In the genomic region with DNA sequence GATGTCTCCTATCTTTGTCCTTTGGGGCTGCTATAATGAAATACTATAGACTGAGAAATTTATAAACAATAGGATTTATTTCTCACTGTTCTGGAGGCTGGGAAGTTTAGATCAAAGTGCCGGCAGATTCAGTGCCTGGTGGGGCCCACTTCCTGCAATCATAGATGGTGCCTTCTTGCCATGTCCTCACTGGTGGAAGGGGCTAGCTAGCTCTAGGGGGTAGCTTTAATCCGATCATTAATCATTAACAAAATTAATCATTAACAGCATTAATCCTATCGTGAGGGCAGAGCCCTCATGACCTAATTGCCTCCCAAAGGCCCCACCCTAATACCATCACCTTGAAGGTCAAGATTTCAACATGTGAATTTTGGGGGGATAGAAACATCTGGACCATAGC, we compare ENCODE assay signal across 22 cellular contexts.
DNase-seq lines count a peak whose midpoint lies in the region; ATAC-seq and TF ChIP-seq lines count a peak whose summit lies in the region.
"Had no signal": no experiment of that assay in that cellular context is flagged by ENCODE, and none has a peak within 500 bp of the region (broad histone marks: within the 10 kb centered on the region; RNA-seq: fewer than 3 reads in every experiment).

No MANE protein-coding gene starts in this region.

- in situ Hi-C loops in Caki2 (cut with HindIII; ENCODE audit: low pct_unique_long_range_greater_than_20kb, low sequenced_read_pairs): no loop called here

- no peaks in the 10 kb centered on the region for H3K79me2 ChIP-seq in hepatocyte

- no peak for TF ChIP-seq CTCF in HEK293 (tag by site-specific recombination; IDR thresholded peaks at IDR 0.05)
- no peak for TF ChIP-seq CTCF in hepatocyte (IDR thresholded peaks at IDR 0.05; ENCODE audit: poor library complexity)
- no peak for TF ChIP-seq CTCF in vagina (IDR thresholded peaks at IDR 0.05)

- H3K9me3 ChIP-seq in HEK293 (ENCODE audit: control insufficient read depth, insufficient read depth, low read depth, low read length) (no peaks in the 10 kb centered on the region), hepatocyte (ENCODE audit: low read depth) (no peaks in the 10 kb centered on the region), vagina (no peaks in the 10 kb centered on the region)
- H3K9me3 ChIP-seq: Caco-2 had no signal

- ATAC-seq in GM18498 (IDR thresholded peaks at IDR 0.05; ENCODE audit: unreplicated experiment): no peak
- ATAC-seq: CD8-positive, alpha-beta T cell had no signal

- H3K4me3 ChIP-seq in HEK293 (ENCODE audit: low read depth, low read length) (no peak overlapping the region), hepatocyte (no peak overlapping the region), vagina (no peak overlapping the region)
- H3K4me3 ChIP-seq: PC-9 had no signal

- H3K4me2 ChIP-seq in hepatocyte: no peak overlapping the region
- H3K4me2 ChIP-seq: KMS-11, PC-9 had no signal

- intact Hi-C loops in vagina (cut with DNase I): no loop called here

- H3K27ac ChIP-seq in HEK293 (ENCODE audit: extremely low read depth, low read depth, low read length) (no peak overlapping the region), hepatocyte (peak overlapping the region; percentile 79), vagina (no peak overlapping the region)
- H3K27ac ChIP-seq: KMS-11, PC-9 had no signal

- no peaks in the 10 kb centered on the region for H3K4me1 ChIP-seq in HEK293 (ENCODE audit: control insufficient read depth, insufficient read depth, low read length)
- H3K4me1 ChIP-seq in hepatocyte (ENCODE audit: insufficient read depth): peaks cover 39% of the 10 kb centered on the region
- peaks cover 18% of the 10 kb centered on the region for H3K4me1 ChIP-seq in vagina

- POLR2A ChIA-PET in HEK293 (lab: Yijun Ruan, JAX): no interaction called here

- CTCF ChIA-PET in HEK293 (lab: Yijun Ruan, JAX): no interaction called here

- H4K20me1 ChIP-seq in hepatocyte (ENCODE audit: insufficient read depth, poor library complexity, severe bottlenecking): no peaks in the 10 kb centered on the region

- WGBS in hepatocyte (ENCODE audit: low lambda C conversion rate, missing lambda C conversion rate): 65% methylated on average over 3 of the region's 3 CpGs

- no peaks in the 10 kb centered on the region for H3K9me2 ChIP-seq in hepatocyte (replicated peaks; ENCODE audit: insufficient read depth)

- no peaks in the 10 kb centered on the region for H3K36me3 ChIP-seq in HEK293 (ENCODE audit: control insufficient read depth in 2 of 2, insufficient read depth in 1 of 2, low read length in 2 of 2)
- no peaks in the 10 kb centered on the region for H3K36me3 ChIP-seq in hepatocyte (replicated peaks; ENCODE audit: insufficient read depth, low read depth)
- H3K36me3 ChIP-seq in vagina: no peaks in the 10 kb centered on the region

- DNase-seq in Caki2 (ENCODE audit: low read depth): peak; percentile 41
- DNase-seq in hepatocyte (ENCODE audit: low spot score): no peak
- DNase-seq in renal cortical epithelial cell (ENCODE audit: low read depth): peak; percentile 31
- no peak for DNase-seq in vagina (ENCODE audit: extremely low spot score in 2 of 2)
- no peak for DNase-seq in NCI-H2196 (lab: John Stamatoyannopoulos, UW; ENCODE audit: unreplicated experiment)
- DNase-seq: AML-193; C1 segment of cervical spinal cord; Caco-2; CD8-positive, alpha-beta T cell; NCI-H1048; NCI-H1417 treated with DMSO at 0.1 percent for 48 hours; NCI-H1694 treated with DMSO at 0.1 percent for 48 hours; NCI-H2081 treated with DMSO at 0.1 percent for 48 hours; NCI-H2171; NCI-H345; NCI-H510A treated with DMSO at 0.1 percent for 48 hours; PC-9; RPMI8226; SHP77 had no signal

- no peak overlapping the region for H2AFZ ChIP-seq in hepatocyte
- H2AFZ ChIP-seq: PC-9 had no signal

- H3K27me3 ChIP-seq in hepatocyte: no peaks in the 10 kb centered on the region
- no peaks in the 10 kb centered on the region for H3K27me3 ChIP-seq in vagina

- TF ChIP-seq POLR2A in vagina (IDR thresholded peaks at IDR 0.05): no peak

TF ChIP-seq in HEK293, 187 proteins besides CTCF, POLR2A, EP300 and RAD21:
- TF ChIP-seq, protein P1, sequence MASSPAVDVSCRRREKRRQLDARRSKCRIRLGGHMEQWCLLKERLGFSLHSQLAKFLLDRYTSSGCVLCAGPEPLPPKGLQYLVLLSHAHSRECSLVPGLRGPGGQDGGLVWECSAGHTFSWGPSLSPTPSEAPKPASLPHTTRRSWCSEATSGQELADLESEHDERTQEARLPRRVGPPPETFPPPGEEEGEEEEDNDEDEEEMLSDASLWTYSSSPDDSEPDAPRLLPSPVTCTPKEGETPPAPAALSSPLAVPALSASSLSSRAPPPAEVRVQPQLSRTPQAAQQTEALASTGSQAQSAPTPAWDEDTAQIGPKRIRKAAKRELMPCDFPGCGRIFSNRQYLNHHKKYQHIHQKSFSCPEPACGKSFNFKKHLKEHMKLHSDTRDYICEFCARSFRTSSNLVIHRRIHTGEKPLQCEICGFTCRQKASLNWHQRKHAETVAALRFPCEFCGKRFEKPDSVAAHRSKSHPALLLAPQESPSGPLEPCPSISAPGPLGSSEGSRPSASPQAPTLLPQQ (tag by site-specific recombination; IDR thresholded peaks at IDR 0.05): 0 out of 2 replicates have a peak, but pooled peaks have one; percentile 30
- TF ChIP-seq GLI4 (tag by site-specific recombination; IDR thresholded peaks at IDR 0.05): no peak

Comparison
In these comparisons a context has a peak if more than half of its experiments do, and no peak if none do; other contexts are left out.
1. DNase-seq: peak in Caki2 (single experiment) and renal cortical epithelial cell (single experiment); none in hepatocyte (single experiment), vagina (0 of 2) and NCI-H2196 (single experiment).